In the genomic region with DNA sequence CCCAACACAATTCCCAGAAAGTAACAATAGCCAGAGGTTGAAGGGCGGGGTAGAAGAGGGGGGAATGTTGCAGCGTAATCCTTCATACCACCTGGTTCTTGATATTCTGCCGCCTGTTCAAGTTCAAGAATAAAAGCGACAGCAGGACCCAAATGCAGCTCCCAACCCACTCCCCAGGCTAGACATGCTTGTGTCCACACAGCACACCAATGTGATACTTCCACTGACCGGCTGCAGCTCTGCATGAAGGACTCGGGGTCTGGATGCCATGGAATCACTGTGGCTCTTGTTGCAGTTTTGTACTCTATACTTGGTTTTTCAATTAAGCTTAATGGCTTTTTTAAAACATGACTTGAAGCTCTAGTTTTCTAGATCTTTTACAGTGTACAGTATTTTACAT, we compare ENCODE assay signal across 26 cellular contexts. TPM values are rescaled to one million over a fixed set of nuclear protein-coding genes. Genes with fewer than 3 reads are reported as not detected.
DNase-seq lines count a peak whose midpoint lies in the region; ATAC-seq, FAIRE-seq and TF ChIP-seq lines count a peak whose summit lies in the region.
"Had no signal": no experiment of that assay in that cellular context is flagged by ENCODE, and none has a peak within 500 bp of the region (broad histone marks: within the 10 kb centered on the region; RNA-seq: fewer than 3 reads in every experiment).

No MANE protein-coding gene starts in this region.

- peaks cover 89% of the 10 kb centered on the region for H3K36me3 Mint-ChIP-seq in activated T-cell treated with anti-CD3 and anti-CD28 coated beads, Interleukin-2, amount 50 U/mL, for 24 hours (ENCODE audit: low read depth)
- peaks cover 53% of the 10 kb centered on the region for H3K36me3 Mint-ChIP-seq in activated T-cell treated with anti-CD3 and anti-CD28 coated beads, Interleukin-2, amount 50 U/mL, for 4 hours (ENCODE audit: insufficient read depth)
- peaks cover 56% of the 10 kb centered on the region for H3K36me3 Mint-ChIP-seq in activated T-helper 1 cell treated with anti-CD3 and anti-CD28 coated beads, Interleukin-12 subunit alpha, Interleukin-12 subunit beta, Interleukin-2, Interleukin-4 antibody, amounts not matched to agents 30 ng/mL and 10 ng/mL and 1 ng/mL, durations not matched to agents 14 hours and 24 hours and 36 hours (ENCODE audit: low read depth)

- no peak overlapping the region for H2AFZ ChIP-seq in GM12878 (ENCODE audit: control insufficient read depth, low read depth, low read length)
- H2AFZ ChIP-seq: GM23248 had no signal

- H3K36me3 ChIP-seq in GM12878 (ENCODE audit: control insufficient read depth in 2 of 2, insufficient read depth in 2 of 2, low read length in 1 of 2): peaks cover 29 to 59% of the 10 kb centered on the region in 2 experiments

- no peak for TF ChIP-seq CTCF in 22Rv1 (IDR thresholded peaks at IDR 0.05)
- no peak for TF ChIP-seq CTCF in GM12878 (IDR thresholded peaks at IDR 0.05 in 2 of 3, conservative IDR thresholded peaks at IDR 0.05 in 1 of 3; ENCODE audit: control insufficient read depth in 2 of 3, extremely low read depth in 1 of 3, insufficient read depth in 1 of 3, low read depth in 3 of 3, low read length in 3 of 3)

- ATAC-seq in activated T-cell treated with anti-CD3 and anti-CD28 coated beads, Interleukin-2, amount 50 U/mL, for 4 hours: no peak
- ATAC-seq in GM12878 (no peak), GM18909 (IDR thresholded peaks at IDR 0.05; ENCODE audit: poor library complexity, unreplicated experiment) (no peak)

- no peaks in the 10 kb centered on the region for H3K9me3 ChIP-seq in GM12878 (replicated peaks; ENCODE audit: control insufficient read depth, insufficient read depth, low read length)
- H3K9me3 ChIP-seq: BLaER1 treated with 17β-estradiol and CSF1 and Interleukin-3, amounts not matched to agents 10 nM and 100 nM; HAP-1 had no signal

- H3K9ac ChIP-seq in GM12878 (ENCODE audit: control insufficient read depth, insufficient read depth, low read length): no peak overlapping the region
- H3K9ac ChIP-seq: BLaER1 treated with 17β-estradiol and CSF1 and Interleukin-3, amounts not matched to agents 10 nM and 100 nM; GM23248; KMS-11 had no signal

- peak overlapping the region; percentile 73 for H3K27ac Mint-ChIP-seq in activated T-cell treated with anti-CD3 and anti-CD28 coated beads, Interleukin-2, amount 50 U/mL, for 24 hours
- no peak overlapping the region for H3K27ac Mint-ChIP-seq in activated T-helper 1 cell treated with anti-CD3 and anti-CD28 coated beads, Interleukin-12 subunit alpha, Interleukin-12 subunit beta, Interleukin-2, Interleukin-4 antibody, amounts not matched to agents 30 ng/mL and 10 ng/mL and 1 ng/mL, durations not matched to agents 14 hours and 24 hours and 36 hours
- H3K27ac Mint-ChIP-seq: HFFc6 had no signal

- no peak for FAIRE-seq in GM12878 (lab: Jason Lieb, UNC)
- FAIRE-seq: D721Med, RCC 7860 had no signal

- H4K20me1 ChIP-seq in GM12878 (ENCODE audit: control insufficient read depth, insufficient read depth): no peaks in the 10 kb centered on the region; the same call in 1 of the 2 replicates

- no peaks in the 10 kb centered on the region for H3K4me1 ChIP-seq in GM12878 (ENCODE audit: control insufficient read depth, insufficient read depth, low read length)
- H3K4me1 ChIP-seq: HAP-1 had no signal

- BruUV-seq in GM12878 (replicated peaks; lab: Mats Ljungman, UMichigan): no TSS peak

- H3K27me3 Mint-ChIP-seq in activated T-cell treated with anti-CD3 and anti-CD28 coated beads, Interleukin-2, amount 50 U/mL, for 24 hours: no peaks in the 10 kb centered on the region
- no peaks in the 10 kb centered on the region for H3K27me3 Mint-ChIP-seq in activated T-cell treated with anti-CD3 and anti-CD28 coated beads, Interleukin-2, amount 50 U/mL, for 4 hours (ENCODE audit: low read depth)
- H3K27me3 Mint-ChIP-seq in activated T-helper 1 cell treated with anti-CD3 and anti-CD28 coated beads, Interleukin-12 subunit alpha, Interleukin-12 subunit beta, Interleukin-2, Interleukin-4 antibody, amounts not matched to agents 30 ng/mL and 10 ng/mL and 1 ng/mL, durations not matched to agents 14 hours and 24 hours and 36 hours (ENCODE audit: insufficient read depth): no peaks in the 10 kb centered on the region
- H3K27me3 Mint-ChIP-seq: CD4-positive, alpha-beta T cell had no signal

- TF ChIP-seq RAD21 in GM12878 (IDR thresholded peaks at IDR 0.05; ENCODE audit: insufficient read depth, low read depth, low read length): no peak

- no peak overlapping the region for H3K4me3 Mint-ChIP-seq in activated T-cell treated with anti-CD3 and anti-CD28 coated beads, Interleukin-2, amount 50 U/mL, for 24 hours
- no peak overlapping the region for H3K4me3 Mint-ChIP-seq in activated T-cell treated with anti-CD3 and anti-CD28 coated beads, Interleukin-2, amount 50 U/mL, for 4 hours
- no peak overlapping the region for H3K4me3 Mint-ChIP-seq in activated T-helper 1 cell treated with anti-CD3 and anti-CD28 coated beads, Interleukin-12 subunit alpha, Interleukin-12 subunit beta, Interleukin-2, Interleukin-4 antibody, amounts not matched to agents 30 ng/mL and 10 ng/mL and 1 ng/mL, durations not matched to agents 14 hours and 24 hours and 36 hours
- H3K4me3 Mint-ChIP-seq: HFFc6 had no signal

- in situ Hi-C loops in GM18951 (cut with MboI; ENCODE audit: low sequenced_read_pairs, unreplicated experiment): no loop called here
- in situ Hi-C loops in GM12878 (cut with MboI): no loop called here

- H3K4me1 Mint-ChIP-seq in activated T-cell treated with anti-CD3 and anti-CD28 coated beads, Interleukin-2, amount 50 U/mL, for 24 hours (ENCODE audit: low read depth): peaks cover 14% of the 10 kb centered on the region
- peaks cover 15% of the 10 kb centered on the region for H3K4me1 Mint-ChIP-seq in activated T-cell treated with anti-CD3 and anti-CD28 coated beads, Interleukin-2, amount 50 U/mL, for 4 hours (ENCODE audit: low read depth)
- H3K4me1 Mint-ChIP-seq in activated T-helper 1 cell treated with anti-CD3 and anti-CD28 coated beads, Interleukin-12 subunit alpha, Interleukin-12 subunit beta, Interleukin-2, Interleukin-4 antibody, amounts not matched to agents 30 ng/mL and 10 ng/mL and 1 ng/mL, durations not matched to agents 14 hours and 24 hours and 36 hours (ENCODE audit: low read depth): peaks cover 16% of the 10 kb centered on the region

- TF ChIP-seq EP300 in GM12878 (IDR thresholded peaks at IDR 0.05; ENCODE audit: borderline replicate concordance in 1 of 2, control insufficient read depth in 1 of 2, low read depth in 2 of 2, low read length in 2 of 2): no peak

- POLR2A ChIA-PET in GM12878 (lab: Charles Lee): interaction anchor here (1.1 kb wide), 1 partner anchor 37 kb away, joined by 7 read pairs; no protein-coding TSS in a partner anchor

- no peaks in the 10 kb centered on the region for H3K9me3 Mint-ChIP-seq in activated T-cell treated with anti-CD3 and anti-CD28 coated beads, Interleukin-2, amount 50 U/mL, for 24 hours
- H3K9me3 Mint-ChIP-seq in activated T-cell treated with anti-CD3 and anti-CD28 coated beads, Interleukin-2, amount 50 U/mL, for 4 hours: no peaks in the 10 kb centered on the region
- no peaks in the 10 kb centered on the region for H3K9me3 Mint-ChIP-seq in activated T-helper 1 cell treated with anti-CD3 and anti-CD28 coated beads, Interleukin-12 subunit alpha, Interleukin-12 subunit beta, Interleukin-2, Interleukin-4 antibody, amounts not matched to agents 30 ng/mL and 10 ng/mL and 1 ng/mL, durations not matched to agents 14 hours and 24 hours and 36 hours
- H3K9me3 Mint-ChIP-seq: CD4-positive, alpha-beta T cell; HFFc6 had no signal

- WGBS in GM12878 (ENCODE audit: insufficient coverage, insufficient replicate concordance, low lambda C conversion rate, missing lambda C conversion rate): 87% methylated on average over 6 of the region's 6 CpGs

- H3K4me3 ChIP-seq in GM12878: no peak overlapping the region
- H3K4me3 ChIP-seq: BLaER1 treated with 17β-estradiol and CSF1 and Interleukin-3, amounts not matched to agents 10 nM and 100 nM; GM23248; HAP-1; SK-N-MC had no signal

- intact Hi-C loops in GM12878 (cut with micrococcal nuclease; ENCODE audit: unreplicated experiment): no loop called here
- intact Hi-C loops in activated T-helper 1 cell treated with anti-CD3 and anti-CD28 coated beads, Interleukin-12 subunit alpha, Interleukin-12 subunit beta, Interleukin-2, Interleukin-4 antibody, amounts not matched to agents 30 ng/mL and 10 ng/mL and 1 ng/mL, durations not matched to agents 14 hours and 24 hours and 36 hours (cut with micrococcal nuclease): no loop called here

- DNase-seq in activated T-cell treated with anti-CD3 and anti-CD28 coated beads, Interleukin-2, amount 50 U/mL, for 24 hours: no peak
- no peak for DNase-seq in activated T-cell treated with anti-CD3 and anti-CD28 coated beads, Interleukin-2, amount 50 U/mL, for 4 hours
- DNase-seq in GM12878 (ENCODE audit: low read depth, low spot score) (no peak), AML-193 (lab: John Stamatoyannopoulos, UW) (no peak)
- no peak for DNase-seq in activated T-helper 1 cell treated with anti-CD3 and anti-CD28 coated beads, Interleukin-12 subunit alpha, Interleukin-12 subunit beta, Interleukin-2, Interleukin-4 antibody, amounts not matched to agents 30 ng/mL and 10 ng/mL and 1 ng/mL, durations not matched to agents 14 hours and 24 hours and 36 hours (ENCODE audit: low spot score)
- DNase-seq: CD4-positive, alpha-beta T cell; GM23248; HFFc6; IMR-90; MM.1S; NCI-H1048; NCI-H1417; NCI-H1694; NCI-H2029 treated with DMSO at 0.1 percent for 48 hours; NCI-H2227 treated with DMSO at 0.1 percent for 48 hours; NCI-H526 treated with DMSO at 0.1 percent for 48 hours; SIG-M5 had no signal

- SMC1A ChIA-PET in GM12878 (lab: Charles Lee; ENCODE audit: uncharacterized antibody, unreplicated experiment): interaction anchor here (0.5 to 1.6 kb wide), 6 partner anchors 8 to 949 kb away, joined by 3 to 4 read pairs (median 3); a partner anchor contains a TSS

- H3K27me3 ChIP-seq in GM12878 (replicated peaks in 1 of 2; ENCODE audit: control insufficient read depth in 2 of 2, insufficient read depth in 2 of 2, low read length in 1 of 2): no peaks in the 10 kb centered on the region
- H3K27me3 ChIP-seq: BLaER1 treated with 17β-estradiol and CSF1 and Interleukin-3, amounts not matched to agents 10 nM and 100 nM had no signal

- H3K4me2 ChIP-seq in GM12878 (ENCODE audit: control insufficient read depth, insufficient read depth): no peak overlapping the region
- H3K4me2 ChIP-seq: BLaER1 treated with 17β-estradiol and CSF1 and Interleukin-3, amounts not matched to agents 10 nM and 100 nM; KMS-11 had no signal

- CTCF ChIA-PET in GM12878 (lab: Yijun Ruan, JAX): interaction anchor here (0.9 to 1.6 kb wide), 3 partner anchors 31 to 219 kb away, joined by 3 to 4 read pairs (median 4); no protein-coding TSS in a partner anchor

- H3K79me2 ChIP-seq in GM12878 (ENCODE audit: control insufficient read depth, insufficient read depth, low read length): peaks cover 8% of the 10 kb centered on the region

- peak; percentile 21 for TF ChIP-seq POLR2A in GM18951 (IDR thresholded peaks at IDR 0.05; ENCODE audit: extremely low read depth, insufficient read depth, insufficient read length)
- peak; percentile 70 for TF ChIP-seq POLR2A in GM12878 (IDR thresholded peaks at IDR 0.05; ENCODE audit: low read depth, low read length)

- peak overlapping the region; percentile 28; the same call in 1 of the 2 replicates for H3K27ac ChIP-seq in 22Rv1
- H3K27ac ChIP-seq in GM12878 (ENCODE audit: control insufficient read depth, insufficient read depth): no peak overlapping the region
- H3K27ac ChIP-seq: BLaER1 treated with 17β-estradiol and CSF1 and Interleukin-3, amounts not matched to agents 10 nM and 100 nM; GM23248; KMS-11; SK-N-MC had no signal

- RAD21 ChIA-PET in GM12878 (lab: Charles Lee; ENCODE audit: unreplicated experiment): no interaction called here

RNA-seq across cellular contexts. Expression of a gene that starts 6.5 kb away (rescaled TPM):
- total RNA-seq in activated T-cell treated with anti-CD3 and anti-CD28 coated beads, Interleukin-2, amount 50 U/mL, for 4 hours: 100 to 1,000 TPM; 213 to 222 (median 214) TPM
- 157 and 172 TPM in 2 replicates for total RNA-seq in GM12878 (2013; cell fraction: nucleolus; rRNA removed)
- total RNA-seq in GM12878 (2014; rRNA removed) (88.1 and 90.3 TPM in 2 replicates), GM12878 (2014; rRNA removed; fragmentation: Illumina TruSeq; extraction: Trizol) (71.8 and 75.4 TPM in 2 replicates), GM12878 (2021) (105 and 114 TPM in 2 replicates)
- 85.7 TPM for polyA plus RNA-seq in GM12878 (2011; ENCODE audit: low read depth)
- polyA plus RNA-seq in GM12878 (2011; rRNA removed) (51.5 and 89.7 TPM in 2 replicates), GM12878 (2014; fragmentation: Illumina TruSeq; extraction: Trizol) (104 and 119 TPM in 2 replicates), GM12878 (2014; fragmentation: Nextera tagmentation; extraction: Ambion mirVana) (10 to 100 TPM; 29.6 to 50.4 TPM), GM12878 (2014; rRNA removed) (92.2 and 96.0 TPM in 2 replicates), GM12878 (2016; fragmentation: Nextera tagmentation; extraction: Ambion mirVana) (100 to 1,000 TPM; 119 to 131 TPM)
- polyA plus RNA-seq in GM12878 (2011; cell fraction: cytosol; rRNA removed): 97.7 and 110 TPM in 2 replicates
- 172 and 180 TPM in 2 replicates for polyA plus RNA-seq in GM12878 (2011; cell fraction: nucleus; rRNA removed)
- polyA plus RNA-seq in GM12878 (2012): 102 and 104 TPM in 2 replicates
- polyA minus RNA-seq in GM12878 (2011; rRNA and poly(A)+ RNA removed): 104 and 115 TPM in 2 replicates
- polyA minus RNA-seq in GM12878 (2011; cell fraction: cytosol; rRNA and poly(A)+ RNA removed): 31.8 and 40.0 TPM in 2 replicates
- 71.4 and 97.0 TPM in 2 replicates for polyA minus RNA-seq in GM12878 (2011; cell fraction: nucleus; rRNA and poly(A)+ RNA removed)
- total RNA-seq in activated T-helper 1 cell treated with anti-CD3 and anti-CD28 coated beads, Interleukin-12 subunit alpha, Interleukin-12 subunit beta, Interleukin-2, Interleukin-4 antibody, amounts not matched to agents 30 ng/mL and 10 ng/mL and 1 ng/mL, durations not matched to agents 14 hours and 24 hours and 36 hours: 194 and 195 TPM in 2 replicates

RNA-seq across cellular contexts. Expression of a gene that starts 6.7 kb away (rescaled TPM):
- 10 to 100 TPM; 51.2 to 55.5 (median 51.4) TPM for total RNA-seq in activated T-cell treated with anti-CD3 and anti-CD28 coated beads, Interleukin-2, amount 50 U/mL, for 4 hours
- total RNA-seq in GM12878 (2013; cell fraction: nucleolus; rRNA removed): 32.1 and 36.7 TPM in 2 replicates
- total RNA-seq in GM12878 (2014; rRNA removed) (36.5 and 37.5 TPM in 2 replicates), GM12878 (2014; rRNA removed; fragmentation: Illumina TruSeq; extraction: Trizol) (29.0 and 31.4 TPM in 2 replicates), GM12878 (2021) (38.2 and 38.3 TPM in 2 replicates)
- polyA plus RNA-seq in GM12878 (2011; ENCODE audit: low read depth): 13.6 TPM
- polyA plus RNA-seq in GM12878 (2011; rRNA removed) (27.3 and 37.7 TPM in 2 replicates), GM12878 (2014; fragmentation: Illumina TruSeq; extraction: Trizol) (34.8 and 43.6 TPM in 2 replicates), GM12878 (2014; fragmentation: Nextera tagmentation; extraction: Ambion mirVana) (10 to 100 TPM in 1 of 2 experiments, 1 to 10 TPM in 1; 9.9 to 10.5 TPM), GM12878 (2014; rRNA removed) (49.2 and 51.0 TPM in 2 replicates), GM12878 (2016; fragmentation: Nextera tagmentation; extraction: Ambion mirVana) (10 to 100 TPM; 65.7 to 67.7 TPM)
- 56.4 and 70.4 TPM in 2 replicates for polyA plus RNA-seq in GM12878 (2011; cell fraction: cytosol; rRNA removed)
- polyA plus RNA-seq in GM12878 (2011; cell fraction: nucleus; rRNA removed): 56.9 and 73.0 TPM in 2 replicates
- polyA plus RNA-seq in GM12878 (2012): 25.7 and 26.7 TPM in 2 replicates
- polyA minus RNA-seq in GM12878 (2011; rRNA and poly(A)+ RNA removed): 24.9 and 36.6 TPM in 2 replicates
- 6.5 and 8.1 TPM in 2 replicates for polyA minus RNA-seq in GM12878 (2011; cell fraction: cytosol; rRNA and poly(A)+ RNA removed)
- polyA minus RNA-seq in GM12878 (2011; cell fraction: nucleus; rRNA and poly(A)+ RNA removed): 10.3 and 26.0 TPM in 2 replicates
- total RNA-seq in activated T-helper 1 cell treated with anti-CD3 and anti-CD28 coated beads, Interleukin-12 subunit alpha, Interleukin-12 subunit beta, Interleukin-2, Interleukin-4 antibody, amounts not matched to agents 30 ng/mL and 10 ng/mL and 1 ng/mL, durations not matched to agents 14 hours and 24 hours and 36 hours: 52.9 and 56.5 TPM in 2 replicates

RNA-seq across cellular contexts. Expression of a gene that starts 20.7 kb away (rescaled TPM):
- total RNA-seq in activated T-cell treated with anti-CD3 and anti-CD28 coated beads, Interleukin-2, amount 50 U/mL, for 4 hours: 1 to 10 TPM; 4.8 to 6.4 (median 5.4) TPM
- 8.8 and 10.7 TPM in 2 replicates for total RNA-seq in GM12878 (2013; cell fraction: nucleolus; rRNA removed)
- total RNA-seq in GM12878 (2014; rRNA removed) (3.1 and 4.7 TPM in 2 replicates), GM12878 (2014; rRNA removed; fragmentation: Illumina TruSeq; extraction: Trizol) (5.0 and 5.3 TPM in 2 replicates), GM12878 (2021) (7.4 and 8.0 TPM in 2 replicates)
- 2.8 TPM for polyA plus RNA-seq in GM12878 (2011; ENCODE audit: low read depth)
- polyA plus RNA-seq in GM12878 (2011; rRNA removed) (2.8 and 4.6 TPM in 2 replicates), GM12878 (2014; fragmentation: Illumina TruSeq; extraction: Trizol) (7.6 and 9.9 TPM in 2 replicates), GM12878 (2014; fragmentation: Nextera tagmentation; extraction: Ambion mirVana) (under 1 TPM; 0.76 to 0.88 TPM), GM12878 (2014; rRNA removed) (6.8 and 7.1 TPM in 2 replicates), GM12878 (2016; fragmentation: Nextera tagmentation; extraction: Ambion mirVana) (1 to 10 TPM; 3.5 to 4.6 TPM)
- 7.4 and 7.5 TPM in 2 replicates for polyA plus RNA-seq in GM12878 (2011; cell fraction: cytosol; rRNA removed)
- 4.7 and 5.6 TPM in 2 replicates for polyA plus RNA-seq in GM12878 (2011; cell fraction: nucleus; rRNA removed)
- 4.6 and 5.7 TPM in 2 replicates for polyA plus RNA-seq in GM12878 (2012)
- 4.5 and 8.2 TPM in 2 replicates for polyA minus RNA-seq in GM12878 (2011; rRNA and poly(A)+ RNA removed)
- 2.9 and 4.9 TPM in 2 replicates for polyA minus RNA-seq in GM12878 (2011; cell fraction: cytosol; rRNA and poly(A)+ RNA removed)
- polyA minus RNA-seq in GM12878 (2011; cell fraction: nucleus; rRNA and poly(A)+ RNA removed): 4.6 and 8.3 TPM in 2 replicates
- 13.0 and 15.0 TPM in 2 replicates for total RNA-seq in activated T-helper 1 cell treated with anti-CD3 and anti-CD28 coated beads, Interleukin-12 subunit alpha, Interleukin-12 subunit beta, Interleukin-2, Interleukin-4 antibody, amounts not matched to agents 30 ng/mL and 10 ng/mL and 1 ng/mL, durations not matched to agents 14 hours and 24 hours and 36 hours

RNA-seq across cellular contexts. Expression of a gene that starts 41.6 kb away (rescaled TPM):
- total RNA-seq in activated T-cell treated with anti-CD3 and anti-CD28 coated beads, Interleukin-2, amount 50 U/mL, for 4 hours: 10 to 100 TPM; 31.4 to 37.6 (median 37.5) TPM
- 17.0 and 22.1 TPM in 2 replicates for total RNA-seq in GM12878 (2013; cell fraction: nucleolus; rRNA removed)
- 58.8 and 61.9 TPM in 2 replicates for total RNA-seq in GM12878 (2014; rRNA removed)
- total RNA-seq in GM12878 (2014; rRNA removed; fragmentation: Illumina TruSeq; extraction: Trizol): 36.7 and 39.7 TPM in 2 replicates
- 56.1 and 56.8 TPM in 2 replicates for total RNA-seq in GM12878 (2021)
- polyA plus RNA-seq in GM12878 (2011; ENCODE audit: low read depth): 31.6 TPM
- 62.4 and 97.0 TPM in 2 replicates for polyA plus RNA-seq in GM12878 (2011; rRNA removed)
- 176 and 181 TPM in 2 replicates for polyA plus RNA-seq in GM12878 (2011; cell fraction: cytosol; rRNA removed)
- polyA plus RNA-seq in GM12878 (2011; cell fraction: nucleus; rRNA removed): 66.0 and 75.8 TPM in 2 replicates
- polyA plus RNA-seq in GM12878 (2012): 37.8 and 48.7 TPM in 2 replicates
- polyA plus RNA-seq in GM12878 (2014; fragmentation: Illumina TruSeq; extraction: Trizol): 57.4 and 77.4 TPM in 2 replicates
- 10 to 100 TPM; 23.5 to 33.2 TPM for polyA plus RNA-seq in GM12878 (2014; fragmentation: Nextera tagmentation; extraction: Ambion mirVana)
- polyA plus RNA-seq in GM12878 (2014; rRNA removed): 70.3 and 76.1 TPM in 2 replicates
- polyA plus RNA-seq in GM12878 (2016; fragmentation: Nextera tagmentation; extraction: Ambion mirVana): 100 to 1,000 TPM in 1 of 2 experiments, 10 to 100 TPM in 1; 99.2 to 101 TPM
- polyA minus RNA-seq in GM12878 (2011; rRNA and poly(A)+ RNA removed): 44.5 and 60.8 TPM in 2 replicates
- 25.7 and 27.6 TPM in 2 replicates for polyA minus RNA-seq in GM12878 (2011; cell fraction: cytosol; rRNA and poly(A)+ RNA removed)
- polyA minus RNA-seq in GM12878 (2011; cell fraction: nucleus; rRNA and poly(A)+ RNA removed): 12.6 and 24.6 TPM in 2 replicates
- 40.4 and 40.5 TPM in 2 replicates for total RNA-seq in activated T-helper 1 cell treated with anti-CD3 and anti-CD28 coated beads, Interleukin-12 subunit alpha, Interleukin-12 subunit beta, Interleukin-2, Interleukin-4 antibody, amounts not matched to agents 30 ng/mL and 10 ng/mL and 1 ng/mL, durations not matched to agents 14 hours and 24 hours and 36 hours

RNA-seq across cellular contexts. Expression of a gene that starts 50.6 kb away (rescaled TPM):
- total RNA-seq in activated T-cell treated with anti-CD3 and anti-CD28 coated beads, Interleukin-2, amount 50 U/mL, for 4 hours: 10 to 100 TPM; 15.9 to 18.6 (median 17.0) TPM
- total RNA-seq in GM12878 (2013; cell fraction: nucleolus; rRNA removed): 15.7 and 19.1 TPM in 2 replicates
- total RNA-seq in GM12878 (2014; rRNA removed) (13.8 and 14.5 TPM in 2 replicates), GM12878 (2014; rRNA removed; fragmentation: Illumina TruSeq; extraction: Trizol) (16.5 and 16.6 TPM in 2 replicates), GM12878 (2021) (12.0 and 15.0 TPM in 2 replicates)
- polyA plus RNA-seq in GM12878 (2011; ENCODE audit: low read depth): 4.8 TPM
- polyA plus RNA-seq in GM12878 (2011; rRNA removed) (16.6 and 18.1 TPM in 2 replicates), GM12878 (2014; fragmentation: Illumina TruSeq; extraction: Trizol) (13.8 and 15.0 TPM in 2 replicates), GM12878 (2014; fragmentation: Nextera tagmentation; extraction: Ambion mirVana) (10 to 100 TPM; 21.3 to 24.7 TPM), GM12878 (2014; rRNA removed) (12.1 and 12.8 TPM in 2 replicates), GM12878 (2016; fragmentation: Nextera tagmentation; extraction: Ambion mirVana) (10 to 100 TPM; 29.0 to 29.7 TPM)
- polyA plus RNA-seq in GM12878 (2011; cell fraction: cytosol; rRNA removed): 9.1 and 10.0 TPM in 2 replicates
- polyA plus RNA-seq in GM12878 (2011; cell fraction: nucleus; rRNA removed): 7.4 and 7.9 TPM in 2 replicates
- polyA plus RNA-seq in GM12878 (2012): 6.3 and 7.4 TPM in 2 replicates
- 8.3 and 9.3 TPM in 2 replicates for polyA minus RNA-seq in GM12878 (2011; rRNA and poly(A)+ RNA removed)
- 2.3 and 2.4 TPM in 2 replicates for polyA minus RNA-seq in GM12878 (2011; cell fraction: cytosol; rRNA and poly(A)+ RNA removed)
- 6.8 and 9.9 TPM in 2 replicates for polyA minus RNA-seq in GM12878 (2011; cell fraction: nucleus; rRNA and poly(A)+ RNA removed)
- total RNA-seq in activated T-helper 1 cell treated with anti-CD3 and anti-CD28 coated beads, Interleukin-12 subunit alpha, Interleukin-12 subunit beta, Interleukin-2, Interleukin-4 antibody, amounts not matched to agents 30 ng/mL and 10 ng/mL and 1 ng/mL, durations not matched to agents 14 hours and 24 hours and 36 hours: 13.2 and 16.4 TPM in 2 replicates
